ENCODE assay signal across 9 cellular contexts in genomic region chr4:115851918-115852766, GRCh38.
DNase-seq lines count a peak whose midpoint lies in the region; ATAC-seq, FAIRE-seq and TF ChIP-seq lines count a peak whose summit lies in the region.
"Had no signal": no experiment of that assay in that cellular context is flagged by ENCODE, and none has a peak within 500 bp of the region (broad histone marks: within the 10 kb centered on the region; RNA-seq: fewer than 3 reads in every experiment).

No MANE protein-coding gene starts in this region.

- H3K27ac Mint-ChIP-seq in progenitor cell of endocrine pancreas = no peak overlapping the region

- no peak overlapping the region for H4K91ac ChIP-seq in H1 (replicated peaks; ENCODE audit: insufficient read length, low read length)

- H3K14ac ChIP-seq in H1 (ENCODE audit: insufficient read length) = no peak overlapping the region

- DNase-seq in NCI-H345 (lab: John Stamatoyannopoulos, UW) = peak; percentile 3
- DNase-seq in NCI-H345 treated with DMSO at 0.1 percent for 48 hours (lab: John Stamatoyannopoulos, UW; ENCODE audit: unreplicated experiment) = no peak
- DNase-seq in H1 (ENCODE audit: low read depth in 1 of 2, low spot score in 2 of 2) = peak; percentile 33 to 67
- peak; percentile 47 for DNase-seq in progenitor cell of endocrine pancreas (ENCODE audit: low spot score, unreplicated experiment)
- DNase-seq in DMS79 treated with DMSO at 0.1 percent for 48 hours (lab: John Stamatoyannopoulos, UW) = no peak

- H4K8ac ChIP-seq in H1 (ENCODE audit: extremely low read depth, insufficient read depth, low read length) = no peak overlapping the region

- H3K9ac ChIP-seq in OCI-LY3 (ENCODE audit: low read length) = peak overlapping the region; percentile 54; the same call in 1 of the 2 replicates
- H3K9ac ChIP-seq in H1 (replicated peaks in 1 of 4; ENCODE audit: extremely low read depth in 1 of 4, low read depth in 3 of 4, low read length in 3 of 4) = no peak overlapping the region

- no peak overlapping the region for H3K56ac ChIP-seq in H1 (replicated peaks; ENCODE audit: insufficient read length, low read depth, low read length)

- no peaks in the 10 kb centered on the region for H3K23me2 ChIP-seq in H1 (ENCODE audit: low read depth, low read length)

- H4K5ac ChIP-seq in H1 (ENCODE audit: insufficient read length, low read depth, low read length) = no peak overlapping the region

- POLR2A ChIA-PET in H1 (lab: Charles Lee; ENCODE audit: partially characterized antibody) = no interaction called here

- H3K79me2 ChIP-seq in OCI-LY3 (ENCODE audit: low read length) (no peaks in the 10 kb centered on the region), H1 (ENCODE audit: control insufficient read depth in 1 of 2, insufficient read depth in 2 of 2, low read length in 2 of 2) (no peaks in the 10 kb centered on the region)

- TF ChIP-seq POLR2A in H1 (IDR thresholded peaks at IDR 0.05; ENCODE audit: control extremely low read depth in 1 of 2, low read depth in 2 of 2, low read length in 2 of 2) = no peak

- H3K4me1 Mint-ChIP-seq in progenitor cell of endocrine pancreas (ENCODE audit: low read depth) = no peaks in the 10 kb centered on the region

- WGBS in H1 (ENCODE audit: extremely low coverage in 1 of 2, insufficient coverage in 1 of 2, insufficient read length in 1 of 2, insufficient replicate concordance in 2 of 2, low coverage in 1 of 2, low lambda C conversion rate in 2 of 2, missing lambda C conversion rate in 1 of 2), 2 experiments = 38% methylated on average over 6 of the region's 6 CpGs; no CpG with 5 or more reads in 1 of the 2 experiments

- CTCF ChIA-PET in H1 (lab: Charles Lee; ENCODE audit: partially characterized antibody) = interaction anchor here (0.6 to 2.8 kb wide), 31 partner anchors 8 to 936 kb away, joined by 3 to 13 read pairs (median 4); no protein-coding TSS in a partner anchor

- no peaks in the 10 kb centered on the region for H3K27me3 ChIP-seq in OCI-LY3 (ENCODE audit: low read depth, low read length)
- no peaks in the 10 kb centered on the region for H3K27me3 ChIP-seq in H1 (replicated peaks in 1 of 4; ENCODE audit: control insufficient read depth in 3 of 4, extremely low read depth in 1 of 4, insufficient read depth in 3 of 4, low read length in 3 of 4)

- no peaks in the 10 kb centered on the region for H4K20me1 ChIP-seq in OCI-LY3 (ENCODE audit: insufficient read depth, low read length)
- no peaks in the 10 kb centered on the region for H4K20me1 ChIP-seq in H1 (replicated peaks in 1 of 2; ENCODE audit: control insufficient read depth in 1 of 2, insufficient read depth in 2 of 2, low read length in 2 of 2)

- H3K36me3 ChIP-seq in OCI-LY3 (replicated peaks; ENCODE audit: low read depth, low read length) (no peaks in the 10 kb centered on the region), H1 (ENCODE audit: control insufficient read depth in 2 of 4, insufficient read depth in 4 of 4, low read length in 3 of 4) (no peaks in the 10 kb centered on the region)

- no peaks in the 10 kb centered on the region for H3K9me3 ChIP-seq in OCI-LY3 (ENCODE audit: insufficient read depth, low read length)
- no peaks in the 10 kb centered on the region for H3K9me3 ChIP-seq in H1 (ENCODE audit: insufficient read depth in 2 of 2, low read depth in 1 of 2, low read length in 1 of 2)

- H3K4me3 ChIP-seq in OCI-LY3 (ENCODE audit: low read length) (peak overlapping the region; percentile 35; the same call in 1 of the 2 replicates), H1 (ENCODE audit: extremely low read depth in 1 of 4, insufficient read depth in 2 of 4, low read depth in 3 of 4, low read length in 4 of 4) (no peak overlapping the region)
- H3K4me3 ChIP-seq: skin epidermis had no signal

- H3K27ac ChIP-seq in OCI-LY3 (ENCODE audit: low read length) (peak overlapping the region; percentile 90), H1 (ENCODE audit: low read depth, low read length) (no peak overlapping the region)
- H3K27ac ChIP-seq: skin epidermis had no signal

- H2BK20ac ChIP-seq in H1 (ENCODE audit: low read length) = peak overlapping the region; percentile 21; the same call in 1 of the 2 replicates

- H3K4me1 ChIP-seq in OCI-LY3 (ENCODE audit: low read length) = peaks cover 39% of the 10 kb centered on the region
- H3K4me1 ChIP-seq in H1 (replicated peaks in 1 of 4; ENCODE audit: control insufficient read depth in 3 of 4, insufficient read depth in 4 of 4, low read length in 3 of 4) = no peaks in the 10 kb centered on the region

- no peak overlapping the region for H2BK120ac ChIP-seq in H1 (replicated peaks; ENCODE audit: low read depth, low read length)

- H3K23ac ChIP-seq in H1 (ENCODE audit: insufficient read length) = no peak overlapping the region

- H3K27me3 Mint-ChIP-seq in progenitor cell of endocrine pancreas = no peaks in the 10 kb centered on the region

- ATAC-seq in GM21529 (IDR thresholded peaks at IDR 0.05; ENCODE audit: unreplicated experiment) (peak; percentile 80), HG03575 (IDR thresholded peaks at IDR 0.05; ENCODE audit: extremely low read depth, insufficient number of reproducible peaks, low FRiP score, unreplicated experiment) (peak; percentile 59)

- peak overlapping the region; percentile 81 for H3K4me2 ChIP-seq in OCI-LY3 (ENCODE audit: low read length)
- H3K4me2 ChIP-seq in H1 (ENCODE audit: insufficient read depth in 1 of 2, low read depth in 2 of 2, low read length in 2 of 2) = no peak overlapping the region

- TF ChIP-seq CTCF in OCI-LY3 (IDR thresholded peaks at IDR 0.05; ENCODE audit: low read depth, low read length) (peak; percentile 83), H1 (IDR thresholded peaks at IDR 0.05; ENCODE audit: control extremely low read depth in 1 of 3, insufficient read depth in 1 of 3, low read depth in 1 of 3, low read length in 3 of 3) (peak in 2 of 3 experiments; percentile 66 to 70; a peak in 3 of 4 replicates), progenitor cell of endocrine pancreas (IDR thresholded peaks at IDR 0.05; ENCODE audit: unreplicated experiment) (peak; percentile 79)

- peak overlapping the region; percentile 12; the same call in 1 of the 2 replicates for H2BK12ac ChIP-seq in H1 (ENCODE audit: low read depth, low read length)

- no peaks in the 10 kb centered on the region for H3K36me3 Mint-ChIP-seq in progenitor cell of endocrine pancreas (ENCODE audit: insufficient read depth)

- H3K18ac ChIP-seq in H1 (ENCODE audit: extremely low read depth, low read length) = no peak overlapping the region

- H2BK5ac ChIP-seq in H1 (ENCODE audit: low read depth, low read length) = no peak overlapping the region

- peaks cover 3% of the 10 kb centered on the region for H3K9me3 Mint-ChIP-seq in progenitor cell of endocrine pancreas (ENCODE audit: low read depth)

- no peaks in the 10 kb centered on the region for H3K79me1 ChIP-seq in H1 (ENCODE audit: low read depth, low read length)

- TF ChIP-seq EP300 in H1 (IDR thresholded peaks at IDR 0.05; ENCODE audit: borderline replicate concordance in 1 of 2, low read depth in 2 of 2, low read length in 2 of 2) = no peak

- no peak overlapping the region for H2AK5ac ChIP-seq in H1 (ENCODE audit: low read depth, low read length)

- H3K4ac ChIP-seq in H1 (replicated peaks; ENCODE audit: insufficient read length, low read depth, low read length) = no peak overlapping the region

- peak; percentile 82 for FAIRE-seq in H1 (lab: Jason Lieb, UNC)

- no peak overlapping the region for H3K4me3 Mint-ChIP-seq in progenitor cell of endocrine pancreas (ENCODE audit: low read depth)

- H2BK15ac ChIP-seq in H1 (ENCODE audit: low read length) = no peak overlapping the region

- peak; percentile 78 to 82 for TF ChIP-seq RAD21 in H1 (IDR thresholded peaks at IDR 0.05 in 1 of 2, conservative IDR thresholded peaks at IDR 0.05 in 1 of 2; ENCODE audit: low read depth in 2 of 2, low read length in 2 of 2)

- H2AFZ ChIP-seq in OCI-LY3 (ENCODE audit: low read depth, low read length) (peak overlapping the region; percentile 89), H1 (ENCODE audit: low read length) (peak overlapping the region; percentile 93)

TF ChIP-seq in H1, 55 proteins besides CTCF, POLR2A, EP300 and RAD21:
- no peak for TF ChIP-seq SAP30 (IDR thresholded peaks at IDR 0.05; ENCODE audit: insufficient read depth, insufficient replicate concordance, low read length)
- peak; percentile 21 for TF ChIP-seq KDM4A (IDR thresholded peaks at IDR 0.05; ENCODE audit: low read depth, low read length, severe bottlenecking)
- TF ChIP-seq TCF12 (IDR thresholded peaks at IDR 0.05; ENCODE audit: low read depth, low read length) = no peak
- no peak for TF ChIP-seq BACH1 (IDR thresholded peaks at IDR 0.05; ENCODE audit: low read length)
- no peak for TF ChIP-seq TBP (IDR thresholded peaks at IDR 0.05; ENCODE audit: low read depth, low read length)
- TF ChIP-seq, protein P1, sequence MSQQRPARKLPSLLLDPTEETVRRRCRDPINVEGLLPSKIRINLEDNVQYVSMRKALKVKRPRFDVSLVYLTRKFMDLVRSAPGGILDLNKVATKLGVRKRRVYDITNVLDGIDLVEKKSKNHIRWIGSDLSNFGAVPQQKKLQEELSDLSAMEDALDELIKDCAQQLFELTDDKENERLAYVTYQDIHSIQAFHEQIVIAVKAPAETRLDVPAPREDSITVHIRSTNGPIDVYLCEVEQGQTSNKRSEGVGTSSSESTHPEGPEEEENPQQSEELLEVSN (IDR thresholded peaks at IDR 0.05) = no peak
- peak; percentile 79 for TF ChIP-seq MAFK (IDR thresholded peaks at IDR 0.05; ENCODE audit: low read depth, low read length)
- TF ChIP-seq JUND (IDR thresholded peaks at IDR 0.05; ENCODE audit: low read length) = no peak

Comparison
In these comparisons a context has a peak if more than half of its experiments do, and no peak if none do; other contexts are left out.
1. DNase-seq: peak in NCI-H345 (single experiment), H1 (2 of 2) and progenitor cell of endocrine pancreas (single experiment); none in NCI-H345 treated with DMSO at 0.1 percent for 48 hours (single experiment) and DMS79 treated with DMSO at 0.1 percent for 48 hours (single experiment).
2. Peak in every context shown above with its lines, with median percentiles within 50 percentile points of each other: CTCF ChIP-seq.